Comparison of ENCODE assay signal across 8 cellular contexts in the genomic region with DNA sequence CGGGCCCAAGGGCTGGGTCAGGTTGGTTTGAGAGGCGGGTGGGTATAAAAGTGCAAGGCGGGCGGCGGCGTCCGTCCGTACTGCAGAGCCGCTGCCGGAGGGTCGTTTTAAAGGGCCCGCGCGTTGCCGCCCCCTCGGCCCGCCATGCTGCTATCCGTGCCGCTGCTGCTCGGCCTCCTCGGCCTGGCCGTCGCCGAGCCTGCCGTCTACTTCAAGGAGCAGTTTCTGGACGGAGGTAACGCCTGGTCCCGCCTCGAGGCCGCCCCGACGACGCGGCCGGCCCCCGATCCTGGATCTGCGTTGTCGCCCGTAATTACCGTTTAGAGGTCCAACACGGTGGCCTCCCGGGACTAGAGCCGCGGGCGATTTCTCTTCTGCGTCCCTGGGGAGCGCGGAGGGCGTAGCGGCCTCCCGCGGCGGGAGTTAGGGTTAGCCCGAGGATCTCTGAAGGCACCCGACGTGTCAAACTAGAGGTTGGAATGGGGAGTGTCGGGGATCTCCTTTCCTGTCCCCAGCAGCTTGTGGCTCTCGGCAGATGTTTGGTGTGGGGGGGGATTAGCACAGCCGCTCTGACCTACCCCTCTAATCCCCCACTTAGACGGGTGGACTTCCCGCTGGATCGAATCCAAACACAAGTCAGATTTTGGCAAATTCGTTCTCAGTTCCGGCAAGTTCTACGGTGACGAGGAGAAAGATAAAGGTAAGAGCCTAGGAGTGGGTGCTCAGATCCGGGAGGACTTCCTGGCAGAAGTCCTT. TPM values are rescaled to one million over a fixed set of nuclear protein-coding genes. Genes with fewer than 3 reads are reported as not detected.
DNase-seq lines count a peak whose midpoint lies in the region; ATAC-seq and TF ChIP-seq lines count a peak whose summit lies in the region.

Gene CALR (plus strand): TSS at position 74 of the 756 bp plus-strand sequence. CDS start 71 bp downstream, at position 145.

- peak; percentile 32 for DNase-seq in NCI-H1436 (lab: John Stamatoyannopoulos, UW)
- DNase-seq in NCI-H1436 treated with DMSO at 0.1 percent for 48 hours (lab: John Stamatoyannopoulos, UW), result no peak
- peak; percentile 53 for DNase-seq in WERI-Rb-1
- peak in 2 of 9 donors; percentile 48 to 52 for DNase-seq in naive thymus-derived CD4-positive, alpha-beta T cell
- DNase-seq in glomerular visceral epithelial cell (ENCODE audit: extremely low spot score), result no peak

- peaks cover 0 to 4% (median 0%) of the 10 kb centered on the region in 11 donors for H3K9me3 Mint-ChIP-seq in naive thymus-derived CD4-positive, alpha-beta T cell

- no peaks in the 10 kb centered on the region for H3K27me3 Mint-ChIP-seq in naive thymus-derived CD4-positive, alpha-beta T cell

- H3K36me3 ChIP-seq in WERI-Rb-1, result peaks cover 53% of the 10 kb centered on the region
- H3K36me3 ChIP-seq in esophagus (ENCODE audit: control insufficient read depth in 2 of 2, insufficient read depth in 2 of 2, low read length in 1 of 2), result peaks cover 8 to 26% of the 10 kb centered on the region in 2 donors
- H3K36me3 ChIP-seq in naive thymus-derived CD4-positive, alpha-beta T cell (ENCODE audit: control insufficient read depth in 2 of 3, insufficient read depth in 3 of 3, low read length in 3 of 3), result peaks cover 15 to 51% (median 32%) of the 10 kb centered on the region in 3 experiments

- H3K27ac Mint-ChIP-seq in naive thymus-derived CD4-positive, alpha-beta T cell, result peak within 1 kb of the TSS; percentile 93 to 98 (median 96)

- H3K9me3 ChIP-seq in WERI-Rb-1 (ENCODE audit: severe bottlenecking) (no peaks in the 10 kb centered on the region), esophagus (ENCODE audit: control insufficient read depth in 2 of 2, insufficient read depth in 1 of 2, low read depth in 1 of 2, low read length in 1 of 2) (no peaks in the 10 kb centered on the region)
- no peaks in the 10 kb centered on the region for H3K9me3 ChIP-seq in naive thymus-derived CD4-positive, alpha-beta T cell (ENCODE audit: control insufficient read depth in 2 of 3, low read length in 3 of 3)

- H3K4me1 ChIP-seq in esophagus (ENCODE audit: control insufficient read depth in 2 of 2, insufficient read depth in 2 of 2, low read length in 1 of 2), result peaks cover 3 to 15% of the 10 kb centered on the region in 2 donors
- peaks cover 39 to 40% of the 10 kb centered on the region in 2 donors for H3K4me1 ChIP-seq in naive thymus-derived CD4-positive, alpha-beta T cell (ENCODE audit: control insufficient read depth in 2 of 2, insufficient read depth in 2 of 2, low read length in 2 of 2)

- POLR2A ChIA-PET in naive thymus-derived CD4-positive, alpha-beta T cell (lab: Charles Lee), result interaction anchor here (0.6 to 3.3 kb wide), 22 partner anchors 8 to 216 kb away, joined by 3 to 34 read pairs (median 6); partner anchors contain the start of genes GADD45GIP1, GCDH, JUNB and RAD23A

- ATAC-seq in HG03280 (IDR thresholded peaks at IDR 0.05; ENCODE audit: unreplicated experiment) (peak; percentile 1), HG02884 (IDR thresholded peaks at IDR 0.05; ENCODE audit: unreplicated experiment) (no peak)
- ATAC-seq in naive thymus-derived CD4-positive, alpha-beta T cell, result peak; percentile 19

- TF ChIP-seq CTCF in WERI-Rb-1 (IDR thresholded peaks at IDR 0.05; ENCODE audit: low read depth, low read length), result 0 out of 2 replicates have a peak, but pooled peaks have one; percentile 7

- WGBS in esophagus, 2 donors, result 0% methylated on average over 61 to 67 of the region's 67 CpGs

- intact Hi-C loops in naive thymus-derived CD4-positive, alpha-beta T cell (cut with micrococcal nuclease), result loop anchor here (1.0 to 10.0 kb wide), 13 partner anchors 8 to 1434 kb away; partner anchors contain the start of genes GCDH (in 2 of the 2), GET3 (in 2 of the 2), JUNB (in 2 of the 2) and SYCE2 (in 2 of the 2)

- H3K27me3 ChIP-seq in WERI-Rb-1 (ENCODE audit: insufficient read depth, low read depth, severe bottlenecking) (no peaks in the 10 kb centered on the region), esophagus (ENCODE audit: control insufficient read depth in 1 of 2, insufficient read depth in 2 of 2, low read length in 2 of 2) (no peaks in the 10 kb centered on the region)
- no peaks in the 10 kb centered on the region for H3K27me3 ChIP-seq in naive thymus-derived CD4-positive, alpha-beta T cell (ENCODE audit: control insufficient read depth in 2 of 2, insufficient read depth in 2 of 2, low read length in 2 of 2)

- H3K36me3 Mint-ChIP-seq in naive thymus-derived CD4-positive, alpha-beta T cell, result peaks cover 7 to 39% (median 30%) of the 10 kb centered on the region in 5 donors

- H3K27ac ChIP-seq in WERI-Rb-1 (peak within 1 kb of the TSS; percentile 98), esophagus (ENCODE audit: low read depth in 2 of 2, low read length in 1 of 2) (peak within 1 kb of the TSS; percentile 90 to 97)
- H3K27ac ChIP-seq in naive thymus-derived CD4-positive, alpha-beta T cell (ENCODE audit: low read depth, low read length), result peak within 1 kb of the TSS; percentile 94

- H3K4me3 ChIP-seq in WERI-Rb-1 (ENCODE audit: low read depth, low read length), result peak within 1 kb of the TSS; percentile 92
- peak within 1 kb of the TSS; percentile 88 to 99 for H3K4me3 ChIP-seq in esophagus (ENCODE audit: low read depth in 1 of 2, low read length in 2 of 2)
- peak within 1 kb of the TSS; percentile 90 for H3K4me3 ChIP-seq in naive thymus-derived CD4-positive, alpha-beta T cell (ENCODE audit: low read length)

- CTCF ChIA-PET in naive thymus-derived CD4-positive, alpha-beta T cell (lab: Charles Lee), result interaction anchor here (1.0 to 1.6 kb wide), 3 partner anchors 26 to 54 kb away, joined by 3 to 7 read pairs (median 5); partner anchors contain the start of gene GCDH

- peaks cover 37 to 76% (median 57%) of the 10 kb centered on the region in 7 donors for H3K4me1 Mint-ChIP-seq in naive thymus-derived CD4-positive, alpha-beta T cell

- H3K4me3 Mint-ChIP-seq in naive thymus-derived CD4-positive, alpha-beta T cell, result peak within 1 kb of the TSS; percentile 90 to 99 (median 98)

RNA-seq across cellular contexts. Expression of gene CALR, which starts in this region (rescaled TPM):
- polyA plus RNA-seq in esophagus, result 100 to 1,000 TPM; 173 to 361 TPM
- 1,000 to 10,000 TPM in 1 of 5 experiments, 100 to 1,000 TPM in 4; 449 to 1,130 (median 502) TPM for total RNA-seq in naive thymus-derived CD4-positive, alpha-beta T cell
- polyA plus RNA-seq in naive thymus-derived CD4-positive, alpha-beta T cell, result 100 to 1,000 TPM; 142 to 155 TPM

Comparison
In these comparisons a context has a peak if more than half of its experiments do, and no peak if none do; other contexts are left out.
1. DNase-seq: peak in NCI-H1436 (single experiment) and WERI-Rb-1 (single experiment); none in NCI-H1436 treated with DMSO at 0.1 percent for 48 hours (single experiment) and glomerular visceral epithelial cell (single experiment).
2. Peak in every context shown above with its lines, with median percentiles within 50 percentile points of each other: H3K27ac ChIP-seq and H3K4me3 ChIP-seq.